ENCODE assay signal across 14 cellular contexts in genomic region chr16:78461087-78461486, GRCh38.
"Had no signal": no experiment of that assay in that cellular context is flagged by ENCODE, and none has a peak within 500 bp of the region (broad histone marks: within the 10 kb centered on the region; RNA-seq: fewer than 3 reads in every experiment).

No MANE protein-coding gene starts in this region.

- H3K27ac Mint-ChIP-seq: activated naive CD8-positive, alpha-beta T cell treated with anti-CD3 and anti-CD28 coated beads, Interleukin-2, amount 10 ng/mL, durations not matched to agents 7 days and 5 days; natural killer cell had no signal

- H3K27me3 ChIP-seq: esophagus squamous epithelium, ovary had no signal

- H3K9me3 ChIP-seq: esophagus squamous epithelium, lower lobe of right lung, ovary had no signal

- H3K27ac ChIP-seq: heart right ventricle, lower lobe of right lung, ovary had no signal

- H3K4me3 Mint-ChIP-seq: activated naive CD8-positive, alpha-beta T cell treated with anti-CD3 and anti-CD28 coated beads, Interleukin-2, amount 10 ng/mL, durations not matched to agents 7 days and 5 days; activated T-cell treated with anti-CD3 and anti-CD28 coated beads, Interleukin-2, amount 50 U/mL, for 4 hours; natural killer cell had no signal

- H3K4me1 Mint-ChIP-seq: activated naive CD8-positive, alpha-beta T cell treated with anti-CD3 and anti-CD28 coated beads, Interleukin-2, amount 10 ng/mL, durations not matched to agents 7 days and 5 days had no signal

- ATAC-seq: activated CD4-positive, CD25-positive, alpha-beta regulatory T cell treated with anti-CD3 and anti-CD28 coated beads, Interleukin-2, amount 50 U/mL, for 24 hours; activated T-cell treated with anti-CD3 and anti-CD28 coated beads, Interleukin-2, amount 50 U/mL, for 4 hours; heart right ventricle; natural killer cell; stimulated activated naive CD8-positive, alpha-beta T cell treated with anti-CD3 and anti-CD28 coated beads, Interleukin-15, Interleukin-2, amounts not matched to agents 100 U/mL and 50 U/mL, for 24 hours had no signal

- DNase-seq: activated CD4-positive, alpha-beta T cell treated with anti-CD3 and anti-CD28 coated beads, Interleukin-2, amount 50 U/mL, for 48 hours; activated naive CD8-positive, alpha-beta T cell treated with anti-CD3 and anti-CD28 coated beads, Interleukin-2, amount 10 ng/mL, durations not matched to agents 7 days and 5 days; activated T-cell treated with anti-CD3 and anti-CD28 coated beads, Interleukin-2, amount 50 U/mL, for 4 hours; esophagus squamous epithelium; foreskin fibroblast; heart right ventricle; lower lobe of right lung; natural killer cell; ovary; stimulated activated CD4-positive, alpha-beta T cell treated with anti-CD3 and anti-CD28 coated beads, Interleukin-2, amount 100 ng/mL, for 48 hours; stimulated activated CD8-positive, alpha-beta memory T cell treated with anti-CD3 and anti-CD28 coated beads, Interleukin-4, amount 100 ng/mL, for 48 hours; stimulated activated naive CD8-positive, alpha-beta T cell treated with anti-CD3 and anti-CD28 coated beads, Interleukin-15, Interleukin-2, amounts not matched to agents 100 U/mL and 50 U/mL, for 24 hours had no signal

- H3K27me3 Mint-ChIP-seq: activated naive CD8-positive, alpha-beta T cell treated with anti-CD3 and anti-CD28 coated beads, Interleukin-2, amount 10 ng/mL, durations not matched to agents 7 days and 5 days had no signal

- FAIRE-seq: urothelium cell line had no signal

- H3K4me1 ChIP-seq: heart right ventricle had no signal

- H3K36me3 Mint-ChIP-seq: natural killer cell had no signal

- H3K9me3 Mint-ChIP-seq: natural killer cell had no signal

- H3K36me3 ChIP-seq: esophagus squamous epithelium, heart right ventricle, lower lobe of right lung, ovary had no signal

- H3K4me3 ChIP-seq: esophagus squamous epithelium, heart right ventricle, lower lobe of right lung, ovary had no signal
